19 cellular contexts compared by ENCODE assay signal in the genomic region with DNA sequence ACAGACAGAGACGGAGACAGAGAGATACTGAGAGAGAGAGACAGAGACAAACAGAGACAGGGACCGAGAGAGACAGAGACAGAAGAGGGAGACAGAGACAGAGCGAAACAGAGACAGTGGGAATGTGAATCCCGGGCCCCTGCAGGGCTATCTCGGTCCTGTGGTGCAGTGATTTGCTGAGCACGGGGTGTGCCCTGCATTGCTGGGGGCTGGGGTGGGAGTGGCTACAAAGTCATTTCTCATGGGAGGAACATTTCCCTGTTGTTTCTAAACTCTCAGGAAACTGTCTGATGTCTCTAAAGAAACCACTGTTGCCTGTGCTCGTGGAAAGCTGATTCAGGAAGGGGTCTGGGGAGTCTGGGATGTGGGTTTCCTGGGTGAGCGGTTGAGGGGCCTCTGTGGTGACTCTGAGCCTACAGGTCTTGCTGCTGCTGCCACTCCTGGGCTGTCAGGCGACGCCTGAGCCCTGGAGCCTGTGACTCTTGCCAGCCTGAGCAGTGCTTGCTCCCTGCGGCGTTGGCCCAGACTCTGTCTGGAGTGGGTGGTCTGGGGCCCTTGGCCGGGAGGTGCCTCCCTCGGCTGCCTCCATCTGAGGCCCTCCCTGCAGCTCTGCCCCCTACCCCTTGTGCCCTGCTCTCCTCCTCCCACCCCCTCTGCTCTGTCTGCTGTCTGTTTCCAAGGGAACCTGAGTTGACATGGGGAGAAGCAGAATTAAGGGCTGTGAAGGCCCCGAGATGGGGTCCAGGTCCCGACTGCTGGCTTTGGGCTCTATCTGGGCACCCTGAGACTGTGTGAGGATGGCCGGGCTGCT.
DNase-seq lines count a peak whose midpoint lies in the region; ATAC-seq, FAIRE-seq and TF ChIP-seq lines count a peak whose summit lies in the region.
"Had no signal": no experiment of that assay in that cellular context is flagged by ENCODE, and none has a peak within 500 bp of the region (broad histone marks: within the 10 kb centered on the region; RNA-seq: fewer than 3 reads in every experiment).

No MANE protein-coding gene starts in this region.

- FAIRE-seq in frontal cortex (lab: Jason Lieb, UNC) = no peak
- FAIRE-seq: A204.1, GM12891, RCC 7860 had no signal

- H3K36me3 ChIP-seq in BLaER1 = no peaks in the 10 kb centered on the region

- CTCF ChIA-PET in activated naive CD4-positive, alpha-beta T cell treated with anti-CD3 and anti-CD28 coated beads for 36 hours (lab: Charles Lee) = no interaction called here

- TF ChIP-seq CTCF in osteocyte (IDR thresholded peaks at IDR 0.05) = no peak
- TF ChIP-seq CTCF in chondrocyte (IDR thresholded peaks at IDR 0.05) = no peak

- peak; percentile 39 to 40 for DNase-seq in Kasumi-1 (lab: John Stamatoyannopoulos, UW)
- peak; percentile 66 for DNase-seq in epidermal melanocyte (ENCODE audit: insufficient read length, low spot score)
- DNase-seq in osteocyte (ENCODE audit: extremely low spot score, unreplicated experiment) = no peak
- DNase-seq in frontal cortex (ENCODE audit: low spot score in 2 of 2) = no peak
- no peak for DNase-seq in activated naive CD4-positive, alpha-beta T cell treated with anti-CD3 and anti-CD28 coated beads for 36 hours
- no peak for DNase-seq in chondrocyte (ENCODE audit: low spot score)
- DNase-seq: GM23248, HFFc6, KG1, NCI-H1105, NCI-H1694 treated with DMSO at 0.1 percent for 48 hours, NCI-H774, SHP77 had no signal

- peaks cover 20% of the 10 kb centered on the region for H3K4me1 ChIP-seq in BLaER1

- no peaks in the 10 kb centered on the region for H3K9me3 ChIP-seq in BLaER1

- H3K9ac ChIP-seq in BLaER1 = peak overlapping the region; percentile 17; the same call in 1 of the 2 replicates
- H3K9ac ChIP-seq: GM23248 had no signal

- H3K36me3 Mint-ChIP-seq in osteocyte (ENCODE audit: unreplicated experiment) = no peaks in the 10 kb centered on the region
- no peaks in the 10 kb centered on the region for H3K36me3 Mint-ChIP-seq in activated naive CD4-positive, alpha-beta T cell treated with anti-CD3 and anti-CD28 coated beads for 36 hours (ENCODE audit: low read depth)
- H3K36me3 Mint-ChIP-seq in chondrocyte (ENCODE audit: low read depth) = no peaks in the 10 kb centered on the region

- ATAC-seq in GM19328 (IDR thresholded peaks at IDR 0.05; ENCODE audit: unreplicated experiment) = no peak

- H3K27me3 ChIP-seq in BLaER1 = no peaks in the 10 kb centered on the region

- H3K27ac ChIP-seq in BLaER1 = 0 out of 2 replicates have a peak overlapping the region, but pooled peaks have one; percentile 4
- H3K27ac ChIP-seq: GM23248, HL-60 had no signal

- peak overlapping the region; percentile 80 for H3K4me2 ChIP-seq in BLaER1

- peaks cover 22% of the 10 kb centered on the region for H3K4me1 Mint-ChIP-seq in osteocyte (ENCODE audit: unreplicated experiment)
- H3K4me1 Mint-ChIP-seq in activated naive CD4-positive, alpha-beta T cell treated with anti-CD3 and anti-CD28 coated beads for 36 hours (ENCODE audit: low read depth) = no peaks in the 10 kb centered on the region
- H3K4me1 Mint-ChIP-seq in chondrocyte (ENCODE audit: low read depth) = peaks cover 17% of the 10 kb centered on the region

- H4K20me1 ChIP-seq in BLaER1 = peaks cover 44% of the 10 kb centered on the region

- no peaks in the 10 kb centered on the region for H3K27me3 Mint-ChIP-seq in osteocyte (ENCODE audit: unreplicated experiment)
- H3K27me3 Mint-ChIP-seq in activated naive CD4-positive, alpha-beta T cell treated with anti-CD3 and anti-CD28 coated beads for 36 hours (ENCODE audit: low read depth) = no peaks in the 10 kb centered on the region
- no peaks in the 10 kb centered on the region for H3K27me3 Mint-ChIP-seq in chondrocyte (ENCODE audit: low read depth)

- H3K4me3 Mint-ChIP-seq in osteocyte (ENCODE audit: unreplicated experiment) = no peak overlapping the region
- no peak overlapping the region for H3K4me3 Mint-ChIP-seq in activated naive CD4-positive, alpha-beta T cell treated with anti-CD3 and anti-CD28 coated beads for 36 hours
- no peak overlapping the region for H3K4me3 Mint-ChIP-seq in chondrocyte (ENCODE audit: unreplicated experiment)
- H3K4me3 Mint-ChIP-seq: HFFc6 had no signal

- H3K4me3 ChIP-seq in BLaER1 = no peak overlapping the region
- H3K4me3 ChIP-seq: GM23248 had no signal

- H3K9me3 Mint-ChIP-seq in osteocyte (ENCODE audit: unreplicated experiment) (no peaks in the 10 kb centered on the region), chondrocyte (ENCODE audit: low read depth) (no peaks in the 10 kb centered on the region)
- H3K9me3 Mint-ChIP-seq in activated naive CD4-positive, alpha-beta T cell treated with anti-CD3 and anti-CD28 coated beads for 36 hours = no peaks in the 10 kb centered on the region

- intact Hi-C loops in activated naive CD4-positive, alpha-beta T cell treated with anti-CD3 and anti-CD28 coated beads for 36 hours (cut with micrococcal nuclease) = no loop called here

- peak overlapping the region; percentile 20 for H3K27ac Mint-ChIP-seq in osteocyte (ENCODE audit: unreplicated experiment)
- no peak overlapping the region for H3K27ac Mint-ChIP-seq in activated naive CD4-positive, alpha-beta T cell treated with anti-CD3 and anti-CD28 coated beads for 36 hours
- H3K27ac Mint-ChIP-seq in chondrocyte (ENCODE audit: unreplicated experiment) = no peak overlapping the region
- H3K27ac Mint-ChIP-seq: HFFc6 had no signal

Comparison
In these comparisons a context has a peak if more than half of its experiments do, and no peak if none do; other contexts are left out.
1. DNase-seq: peak in Kasumi-1 (2 of 2) and epidermal melanocyte (single experiment); none in osteocyte (single experiment), frontal cortex (0 of 2), activated naive CD4-positive, alpha-beta T cell treated with anti-CD3 and anti-CD28 coated beads for 36 hours (single experiment) and chondrocyte (single experiment).